Comparison of ENCODE assay signal across 20 cellular contexts in genomic region chr2:64396551-64396950, GRCh38. TPM values are rescaled to one million over a fixed set of nuclear protein-coding genes. Genes with fewer than 3 reads are reported as not detected.
DNase-seq lines count a peak whose midpoint lies in the region; ATAC-seq lines count a peak whose summit lies in the region.
"Had no signal": no experiment of that assay in that cellular context is flagged by ENCODE, and none has a peak within 500 bp of the region (broad histone marks: within the 10 kb centered on the region; RNA-seq: fewer than 3 reads in every experiment).

No MANE protein-coding gene starts in this region.

- no peak for ATAC-seq in HG03571 (IDR thresholded peaks at IDR 0.05; ENCODE audit: unreplicated experiment)
- ATAC-seq: CD8-positive, alpha-beta T cell had no signal

- H2BK15ac ChIP-seq in mesendoderm (replicated peaks; ENCODE audit: low read depth), result no peak overlapping the region

- no peak overlapping the region for H2BK5ac ChIP-seq in mesendoderm (ENCODE audit: low read length)

- DNase-seq in D341Med (ENCODE audit: low spot score), result peak; percentile 57
- DNase-seq in NCI-H82 (lab: John Stamatoyannopoulos, UW), result peak; percentile 95
- DNase-seq in islet precursor cell, result peak; percentile 25
- no peak for DNase-seq in caudate nucleus (lab: John Stamatoyannopoulos, UW)
- no peak for DNase-seq in EL
- no peak for DNase-seq in mesendoderm
- DNase-seq: Caco-2; CD4-positive, CD25-positive, alpha-beta regulatory T cell; CD8-positive, alpha-beta T cell; DMS53; DMS79 treated with DMSO at 0.1 percent for 48 hours; GM23248; H7; HCEC 1CT had no signal

- H3K27ac ChIP-seq in caudate nucleus (ENCODE audit: low read depth, low read length), result no peak overlapping the region
- no peak overlapping the region for H3K27ac ChIP-seq in mesendoderm (ENCODE audit: low read depth, low read length)
- H3K27ac ChIP-seq: 22Rv1, BLaER1, C4-2B, GM23248 had no signal

- no peak overlapping the region for H3K4ac ChIP-seq in mesendoderm (ENCODE audit: low read depth, low read length)

- no peak overlapping the region for H4K8ac ChIP-seq in mesendoderm (ENCODE audit: low read depth, low read length)

- no peaks in the 10 kb centered on the region for H3K27me3 ChIP-seq in mesendoderm (ENCODE audit: insufficient read depth, low read length, poor library complexity)
- H3K27me3 ChIP-seq: BLaER1 had no signal

- no peaks in the 10 kb centered on the region for H3K36me3 Mint-ChIP-seq in dendritic cell treated with granulocyte-macrophage colony-stimulating factor and Interleukin-4, amounts not matched to agents 40 ng/mL and 50 ng/mL, for 4 days (ENCODE audit: low read depth)
- H3K36me3 Mint-ChIP-seq: CD4-positive, CD25-positive, alpha-beta regulatory T cell had no signal

- no peaks in the 10 kb centered on the region for H3K36me3 ChIP-seq in mesendoderm (ENCODE audit: control insufficient read depth, insufficient read depth, low read length)
- H3K36me3 ChIP-seq: BLaER1 had no signal

- no peaks in the 10 kb centered on the region for H3K79me1 ChIP-seq in mesendoderm (ENCODE audit: low read length)

- H3K4me1 ChIP-seq in mesendoderm (ENCODE audit: control insufficient read depth, low read depth, low read length), result peaks cover 13% of the 10 kb centered on the region
- H3K4me1 ChIP-seq: BLaER1 had no signal

- H4K5ac ChIP-seq in mesendoderm (ENCODE audit: low read length), result no peak overlapping the region

- H3K27me3 Mint-ChIP-seq in dendritic cell treated with granulocyte-macrophage colony-stimulating factor and Interleukin-4, amounts not matched to agents 40 ng/mL and 50 ng/mL, for 4 days, result no peaks in the 10 kb centered on the region
- H3K27me3 Mint-ChIP-seq: B cell had no signal

- H3K9me3 Mint-ChIP-seq in dendritic cell treated with granulocyte-macrophage colony-stimulating factor and Interleukin-4, amounts not matched to agents 40 ng/mL and 50 ng/mL, for 4 days, result no peaks in the 10 kb centered on the region

- intact Hi-C loops in dendritic cell treated with granulocyte-macrophage colony-stimulating factor and Interleukin-4, amounts not matched to agents 40 ng/mL and 50 ng/mL, for 4 days (cut with micrococcal nuclease), result no loop called here

- H3K56ac ChIP-seq in mesendoderm (ENCODE audit: low read length), result no peak overlapping the region

- no peak overlapping the region for H2AK5ac ChIP-seq in mesendoderm (ENCODE audit: low read length)

- WGBS in mesendoderm (ENCODE audit: extremely low coverage, insufficient coverage, low lambda C conversion rate), result no CpG with 5 or more reads among the region's 2 CpGs

- peaks cover 21% of the 10 kb centered on the region for H3K4me1 Mint-ChIP-seq in dendritic cell treated with granulocyte-macrophage colony-stimulating factor and Interleukin-4, amounts not matched to agents 40 ng/mL and 50 ng/mL, for 4 days (ENCODE audit: low read depth)
- H3K4me1 Mint-ChIP-seq: CD4-positive, CD25-positive, alpha-beta regulatory T cell had no signal

- H3K23ac ChIP-seq in mesendoderm (ENCODE audit: low read length), result no peak overlapping the region

- no peak overlapping the region for H3K18ac ChIP-seq in mesendoderm (ENCODE audit: low read length)

- no peak overlapping the region for H3K9ac ChIP-seq in mesendoderm (ENCODE audit: low read length)
- H3K9ac ChIP-seq: BLaER1, GM23248 had no signal

- no peaks in the 10 kb centered on the region for H3K79me2 ChIP-seq in mesendoderm (ENCODE audit: control insufficient read depth, insufficient read depth, low read length)

- H3K4me2 ChIP-seq in mesendoderm (ENCODE audit: low read length), result no peak overlapping the region
- H3K4me2 ChIP-seq: BLaER1 had no signal

- H3K4me3 ChIP-seq in mesendoderm (ENCODE audit: low read length), result no peak overlapping the region
- H3K4me3 ChIP-seq: BLaER1, GM23248 had no signal

- peak overlapping the region; percentile 14 for H3K27ac Mint-ChIP-seq in dendritic cell treated with granulocyte-macrophage colony-stimulating factor and Interleukin-4, amounts not matched to agents 40 ng/mL and 50 ng/mL, for 4 days
- H3K27ac Mint-ChIP-seq: B cell; CD8-positive, alpha-beta T cell had no signal

- H2BK120ac ChIP-seq in mesendoderm (ENCODE audit: low read depth, low read length), result no peak overlapping the region

- no peak overlapping the region for H3K4me3 Mint-ChIP-seq in dendritic cell treated with granulocyte-macrophage colony-stimulating factor and Interleukin-4, amounts not matched to agents 40 ng/mL and 50 ng/mL, for 4 days
- H3K4me3 Mint-ChIP-seq: B cell; CD4-positive, CD25-positive, alpha-beta regulatory T cell; CD8-positive, alpha-beta T cell had no signal

RNA-seq across cellular contexts. Expression of gene LGALSL, which starts 57.4 kb away (rescaled TPM):
- 9.2 TPM for polyA plus RNA-seq in mesendoderm (2013, experiment 1 of 2)
- 8.9 TPM for polyA plus RNA-seq in mesendoderm (2013, experiment 2 of 2)

Comparison
In these comparisons a context has a peak if more than half of its experiments do, and no peak if none do; other contexts are left out.
1. DNase-seq: peak in D341Med (single experiment), NCI-H82 (single experiment) and islet precursor cell (single experiment); none in caudate nucleus (0 of 61), EL (single experiment) and mesendoderm (single experiment).